9 cellular contexts compared by ENCODE assay signal in genomic region chr3:111238896-111239295, GRCh38.
DNase-seq lines count a peak whose midpoint lies in the region; ATAC-seq, FAIRE-seq and TF ChIP-seq lines count a peak whose summit lies in the region.
"Had no signal": no experiment of that assay in that cellular context is flagged by ENCODE, and none has a peak within 500 bp of the region (broad histone marks: within the 10 kb centered on the region; RNA-seq: fewer than 3 reads in every experiment).

No MANE protein-coding gene starts in this region.

- peaks cover 30% of the 10 kb centered on the region for H3K4me1 Mint-ChIP-seq in activated T-cell treated with anti-CD3 and anti-CD28 coated beads, Interleukin-2, amount 50 U/mL, for 4 hours (ENCODE audit: low read depth)
- no peaks in the 10 kb centered on the region for H3K4me1 Mint-ChIP-seq in stimulated activated naive B cell treated with anti-CD40 and anti-IgM and Interleukin-4, amounts not matched to agents 10 μg/mL and 1 μg/mL and 100 μg/mL, for 72 hours

- TF ChIP-seq POLR2A in H54 (IDR thresholded peaks at IDR 0.05; ENCODE audit: low read depth, low read length), result no peak

- H3K27ac Mint-ChIP-seq in stimulated activated naive B cell treated with anti-CD40 and anti-IgM and Interleukin-4, amounts not matched to agents 10 μg/mL and 1 μg/mL and 100 μg/mL, for 72 hours, result no peak overlapping the region

- DNase-seq in activated T-cell treated with anti-CD3 and anti-CD28 coated beads, Interleukin-2, amount 50 U/mL, for 4 hours, result no peak
- DNase-seq in activated T-cell treated with anti-CD3 and anti-CD28 coated beads, Interleukin-2, amount 50 U/mL, for 1 hour, result no peak
- no peak for DNase-seq in stimulated activated naive B cell treated with anti-CD40 and anti-IgM and Interleukin-4, amounts not matched to agents 10 μg/mL and 1 μg/mL and 100 μg/mL, for 72 hours
- no peak for DNase-seq in H54 (ENCODE audit: insufficient read length, low spot score)
- DNase-seq in left lobe of liver (ENCODE audit: low spot score), result no peak
- no peak for DNase-seq in retina
- DNase-seq: dermis blood vessel endothelial cell had no signal

- no peaks in the 10 kb centered on the region for H3K27me3 Mint-ChIP-seq in activated T-cell treated with anti-CD3 and anti-CD28 coated beads, Interleukin-2, amount 50 U/mL, for 4 hours (ENCODE audit: low read depth)
- no peaks in the 10 kb centered on the region for H3K27me3 Mint-ChIP-seq in stimulated activated naive B cell treated with anti-CD40 and anti-IgM and Interleukin-4, amounts not matched to agents 10 μg/mL and 1 μg/mL and 100 μg/mL, for 72 hours

- no peaks in the 10 kb centered on the region for H3K36me3 Mint-ChIP-seq in activated T-cell treated with anti-CD3 and anti-CD28 coated beads, Interleukin-2, amount 50 U/mL, for 4 hours (ENCODE audit: insufficient read depth)
- peaks cover 0 to 4% of the 10 kb centered on the region in 2 donors for H3K36me3 Mint-ChIP-seq in stimulated activated naive B cell treated with anti-CD40 and anti-IgM and Interleukin-4, amounts not matched to agents 10 μg/mL and 1 μg/mL and 100 μg/mL, for 72 hours

- FAIRE-seq in H54 (lab: Jason Lieb, UNC), result no peak

- ATAC-seq in activated T-cell treated with anti-CD3 and anti-CD28 coated beads, Interleukin-2, amount 50 U/mL, for 4 hours, result peak; percentile 92 to 94
- peak; percentile 100 for ATAC-seq in HG02610 (IDR thresholded peaks at IDR 0.05; ENCODE audit: unreplicated experiment)
- peak; percentile 96 for ATAC-seq in HG03521 (IDR thresholded peaks at IDR 0.05; ENCODE audit: unreplicated experiment)
- ATAC-seq in stimulated activated naive B cell treated with anti-CD40 and anti-IgM and Interleukin-4, amounts not matched to agents 10 μg/mL and 1 μg/mL and 100 μg/mL, for 72 hours (replicated peaks), result peak; percentile 93 to 94
- ATAC-seq in left lobe of liver, result no peak

- peaks cover 9% of the 10 kb centered on the region for H3K9me3 Mint-ChIP-seq in activated T-cell treated with anti-CD3 and anti-CD28 coated beads, Interleukin-2, amount 50 U/mL, for 4 hours
- H3K9me3 Mint-ChIP-seq in stimulated activated naive B cell treated with anti-CD40 and anti-IgM and Interleukin-4, amounts not matched to agents 10 μg/mL and 1 μg/mL and 100 μg/mL, for 72 hours, result peaks cover 10% of the 10 kb centered on the region in 2 donors

- no peak overlapping the region for H3K4me3 Mint-ChIP-seq in activated T-cell treated with anti-CD3 and anti-CD28 coated beads, Interleukin-2, amount 50 U/mL, for 4 hours
- no peak overlapping the region for H3K4me3 Mint-ChIP-seq in stimulated activated naive B cell treated with anti-CD40 and anti-IgM and Interleukin-4, amounts not matched to agents 10 μg/mL and 1 μg/mL and 100 μg/mL, for 72 hours
